Comparison of ENCODE assay signal across 12 cellular contexts in genomic region chr12:26239127-26239500, GRCh38. TPM values are rescaled to one million over a fixed set of nuclear protein-coding genes. Genes with fewer than 3 reads are reported as not detected.
DNase-seq lines count a peak whose midpoint lies in the region; TF ChIP-seq lines count a peak whose summit lies in the region.
"Had no signal": no experiment of that assay in that cellular context is flagged by ENCODE, and none has a peak within 500 bp of the region (broad histone marks: within the 10 kb centered on the region; RNA-seq: fewer than 3 reads in every experiment).

No MANE protein-coding gene starts in this region.

- peak overlapping the region; percentile 66 for H3K4me2 ChIP-seq in PC-9

- peaks cover 70% of the 10 kb centered on the region for H3K4me1 ChIP-seq in PC-9 (replicated peaks; ENCODE audit: insufficient read depth)
- H3K4me1 ChIP-seq in urinary bladder (ENCODE audit: insufficient read depth): no peaks in the 10 kb centered on the region
- H3K4me1 ChIP-seq: lower lobe of right lung had no signal

- H3K27ac Mint-ChIP-seq in nephron progenitor cell: no peak overlapping the region
- H3K27ac Mint-ChIP-seq: CD8-positive, alpha-beta T cell had no signal

- H3K27me3 ChIP-seq in PC-9 (ENCODE audit: insufficient read depth, low read depth): no peaks in the 10 kb centered on the region

- H3K36me3 ChIP-seq in PC-9 (ENCODE audit: low read depth) (no peaks in the 10 kb centered on the region), urinary bladder (ENCODE audit: insufficient read depth) (no peaks in the 10 kb centered on the region)
- H3K36me3 ChIP-seq: lower lobe of right lung had no signal

- H3K36me3 Mint-ChIP-seq in nephron progenitor cell (ENCODE audit: low read depth): no peaks in the 10 kb centered on the region
- H3K36me3 Mint-ChIP-seq: CD8-positive, alpha-beta T cell had no signal

- no peak overlapping the region for H3K4me3 Mint-ChIP-seq in nephron progenitor cell
- H3K4me3 Mint-ChIP-seq: CD8-positive, alpha-beta T cell had no signal

- intact Hi-C loops in PC-9 (cut with micrococcal nuclease; ENCODE audit: unreplicated experiment): loop anchor here (1.0 to 2.0 kb wide), 4 partner anchors 35 to 113 kb away; no protein-coding TSS in a partner anchor

- DNase-seq in PC-9 (peak in 1 of 2 experiments; percentile 50), nephron progenitor cell (peak; percentile 29), NCI-H128 (lab: John Stamatoyannopoulos, UW; ENCODE audit: unreplicated experiment) (no peak), erythroblast (lab: John Stamatoyannopoulos, UW) (no peak)
- DNase-seq in stimulated activated CD4-positive, alpha-beta T cell treated with anti-CD3 and anti-CD28 coated beads, Interleukin-4, amount 100 ng/mL, for 1 hour: no peak
- DNase-seq: activated gamma-delta T cell treated with Interleukin-2 at 50 U/mL for 16 hours; CD8-positive, alpha-beta T cell; lower lobe of right lung; NCI-H1694; NCI-H524 treated with DMSO at 0.1 percent for 48 hours had no signal

- TF ChIP-seq POLR2A in erythroblast (IDR thresholded peaks at IDR 0.05; ENCODE audit: low read length): no peak

- H3F3A ChIP-seq in PC-9 (ENCODE audit: insufficient read depth, low read depth): peaks cover 33% of the 10 kb centered on the region

- peak overlapping the region; percentile 85 for H3K27ac ChIP-seq in PC-9
- H3K27ac ChIP-seq in cingulate gyrus (ENCODE audit: low read depth, low read length): peak overlapping the region; percentile 80
- H3K27ac ChIP-seq in urinary bladder (ENCODE audit: low read depth): peak overlapping the region; percentile 44
- H3K27ac ChIP-seq: lower lobe of right lung had no signal

- WGBS in urinary bladder: 56% methylated on average over 1 of the region's 1 CpG

- peak overlapping the region; percentile 23; the same call in 1 of the 2 replicates for H3K4me3 ChIP-seq in PC-9
- H3K4me3 ChIP-seq in urinary bladder (ENCODE audit: low read depth, low read length): no peak overlapping the region
- H3K4me3 ChIP-seq: lower lobe of right lung had no signal

- H4K20me1 ChIP-seq in PC-9 (ENCODE audit: insufficient read depth): no peaks in the 10 kb centered on the region

- peaks cover 8% of the 10 kb centered on the region for H3K27me3 Mint-ChIP-seq in nephron progenitor cell (ENCODE audit: low read depth, poor library complexity)

- no peaks in the 10 kb centered on the region for H3K9me2 ChIP-seq in PC-9 (ENCODE audit: insufficient read depth)

- CTCF ChIA-PET in PC-9 (lab: Charles Lee): interaction anchor here (0.7 to 1.5 kb wide), 3 partner anchors 10 to 79 kb away, joined by 3 to 12 read pairs (median 3); no protein-coding TSS in a partner anchor

- TF ChIP-seq CTCF in PC-9 (conservative IDR thresholded peaks at IDR 0.05): no peak
- no peak for TF ChIP-seq CTCF in nephron progenitor cell (IDR thresholded peaks at IDR 0.05)

- no peaks in the 10 kb centered on the region for H3K79me2 ChIP-seq in PC-9 (ENCODE audit: low read depth)

- H2AFZ ChIP-seq in PC-9: peak overlapping the region; percentile 20; the same call in 1 of the 2 replicates

- BruUV-seq in PC-9 (replicated peaks; lab: Mats Ljungman, UMichigan): TSS peak; percentile 73

- no peaks in the 10 kb centered on the region for H3K9me3 ChIP-seq in PC-9 (ENCODE audit: insufficient read depth, low read depth)
- H3K9me3 ChIP-seq: lower lobe of right lung had no signal

- POLR2A ChIA-PET in PC-9 (lab: Charles Lee; ENCODE audit: unreplicated experiment): interaction anchor here (0.5 to 0.7 kb wide), 3 partner anchors 33 to 138 kb away, joined by 3 to 11 read pairs (median 5); no protein-coding TSS in a partner anchor

- peaks cover 12% of the 10 kb centered on the region for H3K4me1 Mint-ChIP-seq in nephron progenitor cell

- H3K9me3 Mint-ChIP-seq in nephron progenitor cell: peaks cover 4% of the 10 kb centered on the region
- H3K9me3 Mint-ChIP-seq: CD8-positive, alpha-beta T cell had no signal

RNA-seq across cellular contexts. Expression of gene SSPN, which starts 43.7 kb away (rescaled TPM):
- total RNA-seq in PC-9 (2021) (10.4 and 14.0 TPM in 2 replicates), urinary bladder (78.5 TPM)
- polyA plus RNA-seq in urinary bladder: 50.2 TPM
- total RNA-seq: CD8-positive, alpha-beta T cell had no signal
